Comparison of ENCODE assay signal across 8 cellular contexts in the genomic region with DNA sequence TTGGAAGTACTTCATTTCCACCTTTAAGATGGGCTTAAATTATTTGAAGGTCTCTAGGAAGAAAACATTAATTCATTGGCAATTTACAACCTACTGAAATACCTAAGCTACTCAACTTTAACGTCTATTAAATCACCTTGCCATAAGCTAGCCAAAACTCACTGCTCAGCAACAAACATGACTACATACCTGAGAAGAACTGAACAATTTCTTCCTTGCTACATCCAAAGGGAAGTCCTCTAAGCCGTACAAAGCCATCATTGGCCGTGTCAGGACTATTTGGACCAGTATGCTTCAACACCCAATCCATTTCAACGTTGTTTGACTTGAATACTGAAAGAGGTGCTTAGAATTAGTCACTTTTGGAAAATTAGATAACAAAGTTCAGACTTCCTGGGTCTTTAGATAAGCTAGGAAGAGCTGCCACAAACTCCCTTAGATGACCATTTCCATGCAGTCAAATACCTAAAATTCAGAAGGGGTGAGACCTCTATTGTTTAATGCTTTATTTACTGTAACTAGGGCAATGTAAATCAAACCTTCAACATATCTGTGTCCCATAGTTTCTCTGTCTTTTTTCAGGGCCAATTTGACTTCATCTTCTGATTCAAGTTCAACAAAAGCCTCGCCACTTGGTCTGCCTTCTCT. TPM values are rescaled to one million over a fixed set of nuclear protein-coding genes. Genes with fewer than 3 reads are reported as not detected.
DNase-seq lines count a peak whose midpoint lies in the region; ATAC-seq, FAIRE-seq and TF ChIP-seq lines count a peak whose summit lies in the region.

No MANE protein-coding gene starts in this region.

- dilution Hi-C loops in keratinocyte (cut with MboI; ENCODE audit: extremely low pct_ligation_motif_present, low sequenced_read_pairs), result no loop called here

- peak overlapping the region; percentile 55 for H3K27ac ChIP-seq in keratinocyte (ENCODE audit: control insufficient read depth, insufficient read depth, low read length)
- no peak overlapping the region for H3K27ac ChIP-seq in thymus (ENCODE audit: low read depth)

- no peaks in the 10 kb centered on the region for H3K9me3 ChIP-seq in keratinocyte (ENCODE audit: control insufficient read depth, low read depth, low read length)
- no peaks in the 10 kb centered on the region for H3K9me3 ChIP-seq in thymus (ENCODE audit: control insufficient read depth)

- peaks cover 33% of the 10 kb centered on the region for H3K4me1 ChIP-seq in keratinocyte (ENCODE audit: control insufficient read depth, extremely low read depth, insufficient read depth, low read length)
- peaks cover 12% of the 10 kb centered on the region for H3K4me1 ChIP-seq in thymus (ENCODE audit: control insufficient read depth, insufficient read depth, low read length)

- H3K27ac Mint-ChIP-seq in activated T-cell treated with anti-CD3 and anti-CD28 coated beads, Interleukin-2, amount 50 U/mL, for 24 hours, result peak overlapping the region; percentile 99
- peak overlapping the region; percentile 89 for H3K27ac Mint-ChIP-seq in activated naive CD8-positive, alpha-beta T cell

- WGBS in thymus, result 20% methylated on average over 5 of the region's 5 CpGs

- peaks cover 85% of the 10 kb centered on the region for H3K36me3 Mint-ChIP-seq in activated T-cell treated with anti-CD3 and anti-CD28 coated beads, Interleukin-2, amount 50 U/mL, for 24 hours (ENCODE audit: low read depth)
- H3K36me3 Mint-ChIP-seq in activated naive CD8-positive, alpha-beta T cell, result peaks cover 36% of the 10 kb centered on the region

- H3K4me3 ChIP-seq in keratinocyte (ENCODE audit: control insufficient read depth in 2 of 3, extremely low read depth in 1 of 3, insufficient read depth in 2 of 3, low read depth in 1 of 3, low read length in 3 of 3), result peak overlapping the region; percentile 69 to 90 (median 75)
- peak overlapping the region; percentile 95 for H3K4me3 ChIP-seq in thymus (ENCODE audit: low read length)

- peaks cover 55% of the 10 kb centered on the region for H4K20me1 ChIP-seq in keratinocyte (ENCODE audit: control insufficient read depth, extremely low read depth, insufficient read depth, low read length)

- H3K9ac ChIP-seq in keratinocyte (ENCODE audit: control insufficient read depth, extremely low read depth, insufficient read depth, low read length), result peak overlapping the region; percentile 78

- H3K79me2 ChIP-seq in keratinocyte (ENCODE audit: control insufficient read depth, insufficient read depth, low read length), result peaks cover 66% of the 10 kb centered on the region

- DNase-seq in activated T-cell treated with anti-CD3 and anti-CD28 coated beads, Interleukin-2, amount 50 U/mL, for 24 hours, result no peak
- DNase-seq in activated T-cell treated with anti-CD3 and anti-CD28 coated beads, Interleukin-2, amount 50 U/mL, for 1 hour, result no peak
- no peak for DNase-seq in keratinocyte (ENCODE audit: low read depth, low spot score)
- DNase-seq in GM12891 (ENCODE audit: insufficient read length, low spot score), result no peak
- no peak for DNase-seq in GM10248 (ENCODE audit: extremely low spot score)

- no peaks in the 10 kb centered on the region for H3K27me3 ChIP-seq in keratinocyte (ENCODE audit: control insufficient read depth, extremely low read depth, insufficient read depth, low read length)
- no peaks in the 10 kb centered on the region for H3K27me3 ChIP-seq in thymus (ENCODE audit: control insufficient read depth, insufficient read depth)

- H3K27me3 Mint-ChIP-seq in activated T-cell treated with anti-CD3 and anti-CD28 coated beads, Interleukin-2, amount 50 U/mL, for 24 hours, result peaks cover 3% of the 10 kb centered on the region
- no peaks in the 10 kb centered on the region for H3K27me3 Mint-ChIP-seq in activated naive CD8-positive, alpha-beta T cell

- H3K4me1 Mint-ChIP-seq in activated T-cell treated with anti-CD3 and anti-CD28 coated beads, Interleukin-2, amount 50 U/mL, for 24 hours (ENCODE audit: low read depth), result peaks cover 63% of the 10 kb centered on the region
- H3K4me1 Mint-ChIP-seq in activated naive CD8-positive, alpha-beta T cell (ENCODE audit: low read depth), result peaks cover 62% of the 10 kb centered on the region

- TF ChIP-seq CTCF in keratinocyte (optimal IDR thresholded peaks at IDR 0.05 in 1 of 3, IDR thresholded peaks at IDR 0.05 in 1 of 3, conservative IDR thresholded peaks at IDR 0.05 in 1 of 3; ENCODE audit: extremely low read depth in 1 of 3, insufficient read depth in 2 of 3, low read length in 3 of 3), result no peak
- TF ChIP-seq CTCF in GM10248 (IDR thresholded peaks at IDR 0.05; ENCODE audit: control extremely low read depth, extremely low read depth, low read depth, missing control alignments), result no peak

- POLR2A ChIA-PET in GM10248 (lab: Yijun Ruan, JAX), result interaction anchor here (1.3 to 2.1 kb wide), 2 partner anchors 8 to 10 kb away, joined by 5 to 12 read pairs; no protein-coding TSS in a partner anchor

- H3K9me3 Mint-ChIP-seq in activated T-cell treated with anti-CD3 and anti-CD28 coated beads, Interleukin-2, amount 50 U/mL, for 24 hours, result no peaks in the 10 kb centered on the region
- H3K9me3 Mint-ChIP-seq in activated naive CD8-positive, alpha-beta T cell (ENCODE audit: low read depth), result no peaks in the 10 kb centered on the region

- no peak for FAIRE-seq in keratinocyte (lab: Jason Lieb, UNC)
- FAIRE-seq in GM12891 (lab: Jason Lieb, UNC), result no peak

- peak overlapping the region; percentile 91 for H3K4me2 ChIP-seq in keratinocyte (ENCODE audit: control insufficient read depth, extremely low read depth, insufficient read depth, low read depth, low read length)

- no peak; the same call in 1 of the 2 replicates for TF ChIP-seq POLR2A in GM12891 (IDR thresholded peaks at IDR 0.05; ENCODE audit: low read depth, low read length)

- CTCF ChIA-PET in GM10248 (lab: Yijun Ruan, JAX), result interaction anchor here (1.1 to 2.0 kb wide), 3 partner anchors 8 to 13 kb away, joined by 3 to 6 read pairs (median 3); no protein-coding TSS in a partner anchor

- H3K9me1 ChIP-seq in keratinocyte (ENCODE audit: control insufficient read depth, extremely low read depth, insufficient read depth, low read length), result no peaks in the 10 kb centered on the region

- no peak overlapping the region for H2AFZ ChIP-seq in keratinocyte (ENCODE audit: control insufficient read depth, low read length)

- H3K36me3 ChIP-seq in keratinocyte (ENCODE audit: control insufficient read depth in 2 of 2, extremely low read depth in 1 of 2, insufficient read depth in 2 of 2, low read length in 2 of 2), result peaks cover 32 to 48% of the 10 kb centered on the region in 2 experiments
- peaks cover 32% of the 10 kb centered on the region for H3K36me3 ChIP-seq in thymus (ENCODE audit: control insufficient read depth, insufficient read depth)

- no peak for ATAC-seq in HG02798 (IDR thresholded peaks at IDR 0.05; ENCODE audit: poor library complexity, unreplicated experiment)

- H3K4me3 Mint-ChIP-seq in activated T-cell treated with anti-CD3 and anti-CD28 coated beads, Interleukin-2, amount 50 U/mL, for 24 hours, result peak overlapping the region; percentile 93
- H3K4me3 Mint-ChIP-seq in activated naive CD8-positive, alpha-beta T cell, result peak overlapping the region; percentile 98

TF ChIP-seq in GM12891, 5 proteins besides CTCF, POLR2A, EP300 and RAD21:
- TF ChIP-seq POU2F2 (IDR thresholded peaks at IDR 0.05; ENCODE audit: low read depth, low read length), result no peak
- no peak; the same call in 1 of the 2 replicates for TF ChIP-seq POLR2AphosphoS5 (IDR thresholded peaks at IDR 0.05; ENCODE audit: low read depth, low read length)
- TF ChIP-seq SPI1 (IDR thresholded peaks at IDR 0.05; ENCODE audit: low read depth, low read length), result no peak
- no peak for TF ChIP-seq PAX5 (IDR thresholded peaks at IDR 0.05; ENCODE audit: insufficient read depth, low read length, severe bottlenecking)
- no peak for TF ChIP-seq TAF1 (IDR thresholded peaks at IDR 0.05; ENCODE audit: low read depth, low read length)

RNA-seq across cellular contexts. Expression of a gene that starts 2.6 kb away (rescaled TPM):
- polyA plus RNA-seq in keratinocyte (201 to 431 TPM (median 222 TPM) in 3 replicates), thymus (582 TPM)
- polyA plus RNA-seq in keratinocyte (2011; ENCODE audit: low read depth), result 945 TPM
- 94.9 and 105 TPM in 2 replicates for polyA plus RNA-seq in keratinocyte (2011; cell fraction: cytosol; rRNA removed)
- polyA plus RNA-seq in keratinocyte (2011; cell fraction: nucleus; rRNA removed), result 457 and 725 TPM in 2 replicates
- polyA plus RNA-seq in keratinocyte (2012; ENCODE audit: low replicate concordance), result 245 and 327 TPM in 2 replicates
- 82.1 to 360 TPM (median 118 TPM) in 3 replicates for polyA minus RNA-seq in keratinocyte
- 161 TPM for polyA minus RNA-seq in keratinocyte (2011; cell fraction: cytosol; rRNA and poly(A)+ RNA removed)
- polyA minus RNA-seq in keratinocyte (2011; cell fraction: nucleus; rRNA and poly(A)+ RNA removed), result 524 and 619 TPM in 2 replicates
- polyA plus RNA-seq in GM12891 (2012; ENCODE audit: low read depth, missing spikeins), result 386 TPM
